ENCODE assay signal across 8 cellular contexts in genomic region chr12:124680863-124681778, GRCh38.
A peak's percentile ranks its signal among the peaks of the same experiment; 100 is the strongest.
DNase-seq lines count a peak whose midpoint lies in the region; ATAC-seq, FAIRE-seq and TF ChIP-seq lines count a peak whose summit lies in the region.

No MANE protein-coding gene starts in this region.

- no peak overlapping the region for H3K27ac Mint-ChIP-seq in activated CD4-positive, alpha-beta memory T cell treated with anti-CD3 and anti-CD28 coated beads for 36 hours

- H3K4me1 ChIP-seq in HUES48 (ENCODE audit: control insufficient read depth, insufficient read depth, low read length) (peaks cover 23% of the 10 kb centered on the region; the same call in 1 of the 2 replicates), hepatocyte (ENCODE audit: insufficient read depth) (peaks cover 43% of the 10 kb centered on the region), small intestine (ENCODE audit: control insufficient read depth in 2 of 2, insufficient read depth in 1 of 2, low read depth in 1 of 2, low read length in 1 of 2) (no peaks in the 10 kb centered on the region)

- DNase-seq in GM06990 (ENCODE audit: extremely low read depth, insufficient read length) (peak; percentile 69), hepatocyte (ENCODE audit: low spot score) (peak; percentile 66), small intestine (peak; percentile 15), DMS153 treated with DMSO at 0.1 percent for 48 hours (lab: John Stamatoyannopoulos, UW; ENCODE audit: unreplicated experiment) (no peak), globus pallidus (ENCODE audit: low spot score) (no peak)
- peak; percentile 64 for DNase-seq in activated CD4-positive, alpha-beta memory T cell treated with anti-CD3 and anti-CD28 coated beads for 36 hours

- ATAC-seq in GM21528 (IDR thresholded peaks at IDR 0.05; ENCODE audit: low FRiP score, unreplicated experiment): no peak

- H4K20me1 ChIP-seq in hepatocyte (ENCODE audit: insufficient read depth, poor library complexity, severe bottlenecking): no peaks in the 10 kb centered on the region

- H3K36me3 ChIP-seq in GM06990 (ENCODE audit: control insufficient read depth, insufficient read depth, low read length) (no peaks in the 10 kb centered on the region), HUES48 (ENCODE audit: control insufficient read depth, insufficient read depth, low read length) (no peaks in the 10 kb centered on the region), hepatocyte (replicated peaks; ENCODE audit: insufficient read depth, low read depth) (no peaks in the 10 kb centered on the region), small intestine (ENCODE audit: control insufficient read depth in 2 of 2, insufficient read depth in 2 of 2, low read length in 2 of 2) (no peaks in the 10 kb centered on the region)

- H3K4me3 Mint-ChIP-seq in activated CD4-positive, alpha-beta memory T cell treated with anti-CD3 and anti-CD28 coated beads for 36 hours: no peak overlapping the region

- H3K27me3 ChIP-seq in GM06990 (replicated peaks; ENCODE audit: control insufficient read depth, insufficient read depth, low read length): no peaks in the 10 kb centered on the region; the same call in 1 of the 2 replicates
- H3K27me3 ChIP-seq in HUES48 (ENCODE audit: control insufficient read depth, insufficient read depth, low read length): no peaks in the 10 kb centered on the region
- no peaks in the 10 kb centered on the region for H3K27me3 ChIP-seq in hepatocyte
- H3K27me3 ChIP-seq in small intestine (ENCODE audit: control insufficient read depth in 2 of 2, insufficient read depth in 2 of 2, low read length in 2 of 2): no peaks in the 10 kb centered on the region

- no peaks in the 10 kb centered on the region for H3K9me3 Mint-ChIP-seq in activated CD4-positive, alpha-beta memory T cell treated with anti-CD3 and anti-CD28 coated beads for 36 hours

- H3K9ac ChIP-seq in HUES48 (ENCODE audit: low read depth, low read length): no peak overlapping the region

- 70% methylated on average over 21 of the region's 21 CpGs for WGBS in hepatocyte (ENCODE audit: low lambda C conversion rate, missing lambda C conversion rate)
- WGBS in small intestine, 3 donors: 69 to 80% (median 79%) methylated on average over 21 of the region's 21 CpGs

- POLR2A ChIA-PET in activated CD4-positive, alpha-beta memory T cell treated with anti-CD3 and anti-CD28 coated beads for 36 hours (lab: Charles Lee): no interaction called here

- no peak overlapping the region for H2AFZ ChIP-seq in hepatocyte

- FAIRE-seq in small intestine (lab: Jason Lieb, UNC): no peak

- H3K9me3 ChIP-seq in HUES48 (ENCODE audit: control insufficient read depth, insufficient read depth, low read length) (no peaks in the 10 kb centered on the region), hepatocyte (ENCODE audit: low read depth) (no peaks in the 10 kb centered on the region), small intestine (ENCODE audit: control insufficient read depth, low read depth) (no peaks in the 10 kb centered on the region)

- H3K4me2 ChIP-seq in hepatocyte: no peak overlapping the region

- H3K79me2 ChIP-seq in hepatocyte: no peaks in the 10 kb centered on the region

- CTCF ChIA-PET in activated CD4-positive, alpha-beta memory T cell treated with anti-CD3 and anti-CD28 coated beads for 36 hours (lab: Charles Lee): no interaction called here

- TF ChIP-seq CTCF in GM06990 (IDR thresholded peaks at IDR 0.05; ENCODE audit: insufficient read depth, low read length, poor library complexity, severe bottlenecking): peak; percentile 32
- peak; percentile 33 for TF ChIP-seq CTCF in hepatocyte (IDR thresholded peaks at IDR 0.05; ENCODE audit: poor library complexity)

- no peak overlapping the region for H3K4me3 ChIP-seq in GM06990 (replicated peaks; ENCODE audit: low read depth, low read length)
- no peak overlapping the region for H3K4me3 ChIP-seq in HUES48 (ENCODE audit: low read depth, low read length)
- H3K4me3 ChIP-seq in hepatocyte: no peak overlapping the region
- no peak overlapping the region for H3K4me3 ChIP-seq in small intestine (ENCODE audit: low read depth in 1 of 2, low read length in 2 of 2)

- no peaks in the 10 kb centered on the region for H3K9me2 ChIP-seq in hepatocyte (replicated peaks; ENCODE audit: insufficient read depth)

- intact Hi-C loops in activated CD4-positive, alpha-beta memory T cell treated with anti-CD3 and anti-CD28 coated beads for 36 hours (cut with micrococcal nuclease): loop anchor here (2.0 kb wide), 1 partner anchor 32 kb away; no protein-coding TSS in a partner anchor

- peaks cover 21% of the 10 kb centered on the region for H3K4me1 Mint-ChIP-seq in activated CD4-positive, alpha-beta memory T cell treated with anti-CD3 and anti-CD28 coated beads for 36 hours (ENCODE audit: low read depth)

- H3K36me3 Mint-ChIP-seq in activated CD4-positive, alpha-beta memory T cell treated with anti-CD3 and anti-CD28 coated beads for 36 hours: no peaks in the 10 kb centered on the region

- H3K27ac ChIP-seq in HUES48 (ENCODE audit: low read depth, low read length) (peak overlapping the region; percentile 48), hepatocyte (peak overlapping the region; percentile 72), small intestine (ENCODE audit: low read depth in 1 of 2, low read length in 1 of 2) (peak overlapping the region in 1 of 2 donors; percentile 88)

- H3K27me3 Mint-ChIP-seq in activated CD4-positive, alpha-beta memory T cell treated with anti-CD3 and anti-CD28 coated beads for 36 hours: no peaks in the 10 kb centered on the region

Comparison
In these comparisons a context has a peak if more than half of its experiments do, and no peak if none do; other contexts are left out.
1. DNase-seq: peak in GM06990 (single experiment), activated CD4-positive, alpha-beta memory T cell treated with anti-CD3 and anti-CD28 coated beads for 36 hours (single experiment), hepatocyte (single experiment) and small intestine (single experiment); none in DMS153 treated with DMSO at 0.1 percent for 48 hours (single experiment) and globus pallidus (single experiment).